ENCODE assay signal across 8 cellular contexts in genomic region chr2:61707984-61708852, GRCh38.
DNase-seq lines count a peak whose midpoint lies in the region; ATAC-seq, FAIRE-seq and TF ChIP-seq lines count a peak whose summit lies in the region.

No MANE protein-coding gene starts in this region.

- H3K9me3 Mint-ChIP-seq in H9: peaks cover 3 to 6% of the 10 kb centered on the region in 2 experiments; a peak in 3 of 5 replicates

- POLR2A ChIA-PET in AG04450 (lab: Yijun Ruan, JAX): no interaction called here

- H4K20me1 ChIP-seq in H9 (ENCODE audit: control insufficient read depth, insufficient read depth, insufficient read length): no peaks in the 10 kb centered on the region

- no peaks in the 10 kb centered on the region for H3K4me1 ChIP-seq in H9 (ENCODE audit: insufficient read depth, low read length)

- CTCF ChIA-PET in AG04450 (lab: Charles Lee): interaction anchor here (0.7 kb wide), 1 partner anchor 14 kb away, joined by 7 read pairs; no protein-coding TSS in a partner anchor

- no peak overlapping the region for H3T11ph ChIP-seq in H9 (ENCODE audit: low read length)

- H4K91ac ChIP-seq in H9 (ENCODE audit: insufficient read length, low read depth, low read length): no peak overlapping the region

- H3K27ac Mint-ChIP-seq in H9: peak overlapping the region in 1 of 3 experiments; percentile 5; a peak in 1 of 7 replicates

- no peaks in the 10 kb centered on the region for H3K36me3 ChIP-seq in bronchial epithelial cell (ENCODE audit: control insufficient read depth, insufficient read depth, low read length)

- no peak overlapping the region for H3K4ac ChIP-seq in H9 (ENCODE audit: low read depth, low read length)

- H3K4me3 ChIP-seq in AG04450 (ENCODE audit: low read depth, low read length): no peak overlapping the region
- H3K4me3 ChIP-seq in bronchial epithelial cell (ENCODE audit: low read depth, low read length): no peak overlapping the region

- H2BK12ac ChIP-seq in H9 (ENCODE audit: insufficient read length, low read depth, low read length): no peak overlapping the region

- peak; percentile 23 for DNase-seq in AG04450 (ENCODE audit: low read depth, low spot score)
- DNase-seq in NCI-H2107 treated with DMSO at 0.1 percent for 48 hours (lab: John Stamatoyannopoulos, UW; ENCODE audit: unreplicated experiment): peak; percentile 96
- DNase-seq in bronchial epithelial cell (ENCODE audit: low read depth): peak; percentile 76
- DNase-seq in putamen (ENCODE audit: low spot score): peak; percentile 32
- no peak for DNase-seq in H9
- DNase-seq in iPS-NIHi7 (ENCODE audit: extremely low spot score): no peak

- no peak overlapping the region for H3K56ac ChIP-seq in H9 (ENCODE audit: insufficient read length, low read depth, low read length)

- no peaks in the 10 kb centered on the region for H3K23me2 ChIP-seq in H9 (ENCODE audit: insufficient read length, low read depth, low read length, poor library complexity, severe bottlenecking)

- no peak overlapping the region for H2BK20ac ChIP-seq in H9 (ENCODE audit: low read depth, low read length, poor library complexity, severe bottlenecking)

- peaks cover 2% of the 10 kb centered on the region; the same call in 1 of the 2 replicates for H3K27me3 Mint-ChIP-seq in H9 (ENCODE audit: low read depth)

- H2AFZ ChIP-seq in H9 (ENCODE audit: low read length): no peak overlapping the region

- peak; percentile 99 for ATAC-seq in GM19025 (IDR thresholded peaks at IDR 0.05; ENCODE audit: low read depth, unreplicated experiment)
- ATAC-seq in HG03060 (IDR thresholded peaks at IDR 0.05; ENCODE audit: low read depth, unreplicated experiment): peak; percentile 97

- no peak overlapping the region for H4K8ac ChIP-seq in H9 (replicated peaks; ENCODE audit: insufficient read length, low read depth, low read length)

- no peak overlapping the region for H2AK5ac ChIP-seq in H9 (ENCODE audit: insufficient read length, low read length)

- no peak overlapping the region for H3K18ac ChIP-seq in H9 (ENCODE audit: insufficient read length, low read depth, low read length)

- no peak overlapping the region for H3K4me3 Mint-ChIP-seq in H9

- no peak for TF ChIP-seq CTCF in AG04450 (IDR thresholded peaks at IDR 0.05; ENCODE audit: low read depth, low read length)
- no peak for TF ChIP-seq CTCF in bronchial epithelial cell (IDR thresholded peaks at IDR 0.05; ENCODE audit: insufficient read depth, low read length, severe bottlenecking)
- no peak for TF ChIP-seq CTCF in H9 (conservative IDR thresholded peaks at IDR 0.05)

- H3K79me2 ChIP-seq in H9 (ENCODE audit: insufficient read depth, low read length): no peaks in the 10 kb centered on the region

- no peak overlapping the region for H2BK15ac ChIP-seq in H9 (ENCODE audit: low read depth, low read length)

- no peak overlapping the region for H3K9ac ChIP-seq in H9 (ENCODE audit: extremely low read depth, insufficient read length, low read length)

- H3K36me3 Mint-ChIP-seq in H9 (ENCODE audit: insufficient read depth in 1 of 3, low read depth in 3 of 3): peaks cover 0 to 2% (median 0%) of the 10 kb centered on the region in 3 experiments; a peak in 1 of 7 replicates

- H4K5ac ChIP-seq in H9 (ENCODE audit: insufficient read length, low read depth, low read length): no peak overlapping the region

- WGBS in H9 (ENCODE audit: extremely low coverage, insufficient read length, low lambda C conversion rate): no CpG with 5 or more reads among the region's 12 CpGs

- FAIRE-seq in bronchial epithelial cell (lab: Jason Lieb, UNC): no peak

- no peak overlapping the region for H3K23ac ChIP-seq in H9 (ENCODE audit: insufficient read length, low read depth, low read length)

- no peak overlapping the region for H2BK120ac ChIP-seq in H9 (ENCODE audit: low read depth, low read length, poor library complexity, severe bottlenecking)

- no peak overlapping the region for H3K27ac ChIP-seq in AG04450 (ENCODE audit: low read depth, low read length)
- H3K27ac ChIP-seq in H9 (ENCODE audit: insufficient read length, low read depth, low read length): no peak overlapping the region

- no peak overlapping the region for H3K4me2 ChIP-seq in H9 (ENCODE audit: insufficient read depth, insufficient read length, low read length)

- H3K4me1 Mint-ChIP-seq in H9: no peaks in the 10 kb centered on the region

- no peaks in the 10 kb centered on the region for H3K9me3 ChIP-seq in AG04450 (ENCODE audit: control insufficient read depth, insufficient read depth, low read length)
- H3K9me3 ChIP-seq in H9 (ENCODE audit: control insufficient read depth, low read depth, low read length): no peaks in the 10 kb centered on the region

- H3K27me3 ChIP-seq in AG04450 (ENCODE audit: control insufficient read depth, insufficient read depth, low read length) (peaks cover 4% of the 10 kb centered on the region), bronchial epithelial cell (ENCODE audit: control insufficient read depth, insufficient read depth, low read length) (no peaks in the 10 kb centered on the region), H9 (ENCODE audit: insufficient read depth, low read length) (no peaks in the 10 kb centered on the region)

- H3K79me1 ChIP-seq in H9 (ENCODE audit: insufficient read depth, low read depth, low read length, poor library complexity, severe bottlenecking): no peaks in the 10 kb centered on the region

- H3K14ac ChIP-seq in H9 (ENCODE audit: insufficient read depth, low read length): no peak overlapping the region

- no peak overlapping the region for H2BK5ac ChIP-seq in H9 (ENCODE audit: insufficient read length, low read length)

Comparison
In these comparisons a context has a peak if more than half of its experiments do, and no peak if none do; other contexts are left out.
1. DNase-seq: peak in AG04450 (single experiment), NCI-H2107 treated with DMSO at 0.1 percent for 48 hours (single experiment), bronchial epithelial cell (single experiment) and putamen (single experiment); none in H9 (single experiment) and iPS-NIHi7 (single experiment).